Comparison of ENCODE assay signal across 17 cellular contexts in the genomic region with DNA sequence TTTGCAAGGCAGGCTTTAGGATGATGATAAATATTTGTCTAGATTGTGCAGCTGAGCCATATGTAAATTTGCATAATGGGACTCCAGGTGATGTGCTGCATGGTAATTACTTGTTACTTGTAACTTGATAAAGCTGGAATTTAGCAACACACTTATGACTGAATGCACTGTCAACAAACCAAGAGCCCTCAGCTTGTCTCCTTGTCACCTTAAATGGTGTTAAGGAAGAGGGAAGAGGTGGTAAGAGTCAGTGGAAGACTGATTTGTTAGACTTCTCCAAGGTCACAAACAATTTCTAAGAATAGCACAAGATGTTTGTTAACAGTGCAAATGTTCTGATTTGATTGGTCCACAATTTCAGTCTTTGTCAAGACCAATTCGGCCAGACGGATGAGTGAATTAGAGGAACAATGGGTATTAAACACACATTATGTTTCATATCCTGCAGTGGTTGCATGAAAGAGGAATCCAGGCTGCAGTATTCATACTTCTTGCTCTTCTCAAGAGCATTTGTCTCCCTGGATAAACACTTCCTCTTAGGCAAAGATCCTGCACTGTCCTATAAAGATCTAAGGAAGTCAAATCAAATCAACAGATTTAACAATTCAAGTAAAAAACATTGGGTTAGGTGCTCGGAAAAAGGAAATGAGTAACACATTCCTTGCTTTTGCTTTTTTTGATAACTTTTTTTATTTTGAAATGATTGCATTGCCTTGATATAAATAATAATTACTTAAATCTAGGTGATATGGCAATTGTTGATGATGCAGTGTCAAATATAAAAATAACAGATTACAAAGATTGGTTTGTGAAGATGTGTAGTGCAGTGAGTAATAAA.
DNase-seq lines count a peak whose midpoint lies in the region; ATAC-seq, FAIRE-seq and TF ChIP-seq lines count a peak whose summit lies in the region.
"Had no signal": no experiment of that assay in that cellular context is flagged by ENCODE, and none has a peak within 500 bp of the region (broad histone marks: within the 10 kb centered on the region; RNA-seq: fewer than 3 reads in every experiment).

No MANE protein-coding gene starts in this region.

- ATAC-seq in HG02588 (IDR thresholded peaks at IDR 0.05; ENCODE audit: unreplicated experiment), result no peak
- no peak for ATAC-seq in HG02885 (IDR thresholded peaks at IDR 0.05; ENCODE audit: poor library complexity, unreplicated experiment)
- ATAC-seq: left lobe of liver; naive thymus-derived CD4-positive, alpha-beta T cell; stimulated activated naive CD8-positive, alpha-beta T cell treated with anti-CD3 and anti-CD28 coated beads, Interleukin-15, amount 100 ng/mL, for 72 hours had no signal

- WGBS in testis, 2 donors, result 64 to 72% methylated on average over 3 of the region's 3 CpGs

- peak; percentile 25 for FAIRE-seq in D721Med (lab: Jason Lieb, UNC)
- FAIRE-seq: urothelium cell line had no signal

- DNase-seq in D721Med (ENCODE audit: insufficient read length, low spot score) (no peak), NCI-H1417 treated with DMSO at 0.1 percent for 48 hours (lab: John Stamatoyannopoulos, UW) (peak; percentile 79), NCI-H510A treated with DMSO at 0.1 percent for 48 hours (lab: John Stamatoyannopoulos, UW) (peak; percentile 81), fibroblast of the aortic adventitia (ENCODE audit: low read depth) (peak; percentile 28), testis (no peak), midbrain (lab: John Stamatoyannopoulos, UW) (no peak)
- DNase-seq: activated CD4-positive, alpha-beta T cell treated with anti-CD3 and anti-CD28 coated beads for 1 hour; activated CD8-positive, alpha-beta memory T cell treated with anti-CD3 and anti-CD28 coated beads, Interleukin-2, amount 50 U/mL, for 48 hours; activated naive CD4-positive, alpha-beta T cell treated with anti-CD3 and anti-CD28 coated beads, Interleukin-2, amount 10 ng/mL, durations not matched to agents 7 days and 5 days; naive thymus-derived CD4-positive, alpha-beta T cell; SJCRH30; stimulated activated naive CD8-positive, alpha-beta T cell treated with anti-CD3 and anti-CD28 coated beads, Interleukin-15, amount 100 ng/mL, for 72 hours had no signal

- no peaks in the 10 kb centered on the region for H3K4me1 ChIP-seq in testis
- H3K4me1 ChIP-seq: prostate gland had no signal

- H3K9me3 ChIP-seq in testis, result no peaks in the 10 kb centered on the region
- H3K9me3 ChIP-seq: prostate gland, SJCRH30 had no signal

- H3K4me3 ChIP-seq in fibroblast of the aortic adventitia (ENCODE audit: low read depth, low read length) (no peak overlapping the region), testis (no peak overlapping the region)
- H3K4me3 ChIP-seq: prostate gland, SJCRH30 had no signal

- no peak overlapping the region for H3K27ac ChIP-seq in testis
- H3K27ac ChIP-seq: prostate gland, SJCRH30 had no signal

- no peak for TF ChIP-seq POLR2A in testis (IDR thresholded peaks at IDR 0.05)

- TF ChIP-seq CTCF in D721Med (IDR thresholded peaks at IDR 0.05; ENCODE audit: insufficient read depth, missing control alignments) (no peak), fibroblast of the aortic adventitia (IDR thresholded peaks at IDR 0.05; ENCODE audit: insufficient read depth, low read length) (no peak), testis (IDR thresholded peaks at IDR 0.05) (no peak)

- no peaks in the 10 kb centered on the region for H3K27me3 ChIP-seq in testis
- H3K27me3 ChIP-seq: SJCRH30 had no signal

- intact Hi-C loops in testis (cut with DNase I; ENCODE audit: low total_unique reads), result no loop called here

- H3K36me3 ChIP-seq in testis (ENCODE audit: low read depth, missing control alignments), result no peaks in the 10 kb centered on the region
- H3K36me3 ChIP-seq: prostate gland, SJCRH30 had no signal

Comparison
In these comparisons a context has a peak if more than half of its experiments do, and no peak if none do; other contexts are left out.
1. DNase-seq: peak in NCI-H1417 treated with DMSO at 0.1 percent for 48 hours (single experiment), NCI-H510A treated with DMSO at 0.1 percent for 48 hours (single experiment) and fibroblast of the aortic adventitia (single experiment); none in D721Med (single experiment), testis (single experiment) and midbrain (single experiment).